22 cellular contexts compared by ENCODE assay signal in genomic region chr9:127530206-127530941, GRCh38.
DNase-seq lines count a peak whose midpoint lies in the region; ATAC-seq, FAIRE-seq and TF ChIP-seq lines count a peak whose summit lies in the region.
"Had no signal": no experiment of that assay in that cellular context is flagged by ENCODE, and none has a peak within 500 bp of the region (broad histone marks: within the 10 kb centered on the region; RNA-seq: fewer than 3 reads in every experiment).

No MANE protein-coding gene starts in this region.

- TF ChIP-seq CTCF in RWPE2 (IDR thresholded peaks at IDR 0.05; ENCODE audit: poor library complexity, severe bottlenecking) (no peak), esophagus squamous epithelium (IDR thresholded peaks at IDR 0.05) (no peak), stomach (IDR thresholded peaks at IDR 0.05) (no peak), vagina (IDR thresholded peaks at IDR 0.05) (no peak)

- H3K27ac ChIP-seq in RWPE2 (ENCODE audit: poor library complexity, severe bottlenecking), result no peak overlapping the region
- peak overlapping the region; percentile 3 to 72 (median 34) for H3K27ac ChIP-seq in esophagus squamous epithelium
- H3K27ac ChIP-seq in stomach, result peak overlapping the region in 4 of 5 donors; percentile 49 to 71 (median 62)
- no peak overlapping the region for H3K27ac ChIP-seq in small intestine (ENCODE audit: low read depth in 1 of 2, low read length in 1 of 2)
- H3K27ac ChIP-seq in vagina, result no peak overlapping the region
- H3K27ac ChIP-seq: parathyroid adenoma had no signal

- WGBS in esophagus squamous epithelium, 2 donors, result 76 to 94% methylated on average over 3 to 8 of the region's 14 CpGs
- 83 to 88% (median 87%) methylated on average over 6 to 14 of the region's 14 CpGs for WGBS in stomach, 5 donors
- WGBS in small intestine, 3 donors, result 87 to 93% (median 88%) methylated on average over 14 of the region's 14 CpGs

- TF ChIP-seq EP300 in stomach (IDR thresholded peaks at IDR 0.05), result no peak

- no peak for FAIRE-seq in small intestine (lab: Jason Lieb, UNC)
- FAIRE-seq: bronchial epithelial cell, frontal cortex, keratinocyte, TTC549 had no signal

- H3K4me3 ChIP-seq in RWPE2 (ENCODE audit: severe bottlenecking) (no peak overlapping the region), esophagus squamous epithelium (no peak overlapping the region), stomach (no peak overlapping the region), small intestine (ENCODE audit: low read depth in 1 of 2, low read length in 2 of 2) (no peak overlapping the region), vagina (no peak overlapping the region)
- H3K4me3 ChIP-seq: dorsolateral prefrontal cortex had no signal

- no peaks in the 10 kb centered on the region for H3K9me3 ChIP-seq in RWPE2 (ENCODE audit: severe bottlenecking)
- H3K9me3 ChIP-seq in esophagus squamous epithelium, result peaks cover 0 to 9% (median 6%) of the 10 kb centered on the region in 3 donors
- H3K9me3 ChIP-seq in stomach, result peaks cover 0 to 7% (median 3%) of the 10 kb centered on the region in 4 donors
- H3K9me3 ChIP-seq in small intestine (ENCODE audit: control insufficient read depth, low read depth), result no peaks in the 10 kb centered on the region
- H3K9me3 ChIP-seq in vagina, result no peaks in the 10 kb centered on the region

- H3K27me3 ChIP-seq in RWPE2 (ENCODE audit: insufficient read depth, poor library complexity, severe bottlenecking), result no peaks in the 10 kb centered on the region
- H3K27me3 ChIP-seq in esophagus squamous epithelium, result no peaks in the 10 kb centered on the region
- no peaks in the 10 kb centered on the region for H3K27me3 ChIP-seq in stomach
- H3K27me3 ChIP-seq in small intestine (ENCODE audit: control insufficient read depth in 2 of 2, insufficient read depth in 2 of 2, low read length in 2 of 2), result no peaks in the 10 kb centered on the region
- H3K27me3 ChIP-seq in vagina, result no peaks in the 10 kb centered on the region
- H3K27me3 ChIP-seq: dorsolateral prefrontal cortex had no signal

- DNase-seq in NCI-H82 (lab: John Stamatoyannopoulos, UW), result peak; percentile 25
- DNase-seq in NCI-H82 treated with DMSO at 0.1 percent for 48 hours (lab: John Stamatoyannopoulos, UW; ENCODE audit: unreplicated experiment), result no peak
- peak; percentile 43 for DNase-seq in RWPE2 (ENCODE audit: low spot score)
- DNase-seq in esophagus squamous epithelium (lab: John Stamatoyannopoulos, UW), result no peak
- DNase-seq in stomach, result no peak
- no peak for DNase-seq in small intestine
- DNase-seq in NCI-H69 (lab: John Stamatoyannopoulos, UW), result no peak
- no peak for DNase-seq in vagina (ENCODE audit: extremely low spot score in 2 of 2)
- DNase-seq: activated CD4-positive, alpha-beta T cell treated with anti-CD3 and anti-CD28 coated beads, Interleukin-2, amount 10 ng/mL, durations not matched to agents 7 days and 5 days; activated effector memory CD4-positive, alpha-beta T cell treated with Interleukin-2 at 50 U/mL for 16 hours; dorsolateral prefrontal cortex; NCI-H1092 treated with DMSO at 0.1 percent for 48 hours; NCI-H2029; stimulated activated CD4-positive, alpha-beta T cell treated with anti-CD3 and anti-CD28 coated beads, Interleukin-1b, Interleukin-23, amount 100 ng/mL, for 48 hours; stimulated activated naive CD4-positive, alpha-beta T cell treated with Interleukin-2 at 50 U/mL for 16 hours; SW 1271 had no signal

- peaks cover 9% of the 10 kb centered on the region for H3K4me1 ChIP-seq in RWPE2 (ENCODE audit: insufficient read depth, poor library complexity, severe bottlenecking)
- peaks cover 14 to 86% (median 26%) of the 10 kb centered on the region in 3 donors for H3K4me1 ChIP-seq in esophagus squamous epithelium
- peaks cover 5 to 81% (median 40%) of the 10 kb centered on the region in 4 donors for H3K4me1 ChIP-seq in stomach
- no peaks in the 10 kb centered on the region for H3K4me1 ChIP-seq in small intestine (ENCODE audit: control insufficient read depth in 2 of 2, insufficient read depth in 1 of 2, low read depth in 1 of 2, low read length in 1 of 2)
- peaks cover 40% of the 10 kb centered on the region for H3K4me1 ChIP-seq in vagina

- H3K36me3 ChIP-seq in RWPE2 (ENCODE audit: low read depth), result peaks cover 96% of the 10 kb centered on the region
- peaks cover 31 to 100% (median 33%) of the 10 kb centered on the region in 3 donors for H3K36me3 ChIP-seq in esophagus squamous epithelium
- peaks cover 13 to 64% (median 63%) of the 10 kb centered on the region in 4 donors for H3K36me3 ChIP-seq in stomach
- H3K36me3 ChIP-seq in small intestine (ENCODE audit: control insufficient read depth in 2 of 2, insufficient read depth in 2 of 2, low read length in 2 of 2), result peaks cover 7 to 10% of the 10 kb centered on the region in 2 donors
- peaks cover 0 to 26% of the 10 kb centered on the region in 2 donors for H3K36me3 ChIP-seq in vagina

- ATAC-seq in RWPE2 (ENCODE audit: low read depth), result no peak
- ATAC-seq: HCT116 had no signal

- TF ChIP-seq POLR2A in esophagus squamous epithelium (IDR thresholded peaks at IDR 0.05) (no peak), stomach (IDR thresholded peaks at IDR 0.05) (no peak), vagina (IDR thresholded peaks at IDR 0.05) (no peak)

- intact Hi-C loops in esophagus squamous epithelium (cut with DNase I) (no loop called here), stomach (cut with DNase I; ENCODE audit: low total_unique reads) (no loop called here), vagina (cut with DNase I) (no loop called here)

Comparison
In these comparisons a context has a peak if more than half of its experiments do, and no peak if none do; other contexts are left out.
1. DNase-seq: peak in NCI-H82 (single experiment) and RWPE2 (single experiment); none in NCI-H82 treated with DMSO at 0.1 percent for 48 hours (single experiment), esophagus squamous epithelium (single experiment), stomach (single experiment), small intestine (single experiment), NCI-H69 (single experiment) and vagina (0 of 2).
2. H3K27ac ChIP-seq: peak in esophagus squamous epithelium (4 of 4) and stomach (4 of 5); none in RWPE2 (single experiment), small intestine (0 of 2) and vagina (single experiment).